ENCODE assay signal across 15 cellular contexts in the genomic region with DNA sequence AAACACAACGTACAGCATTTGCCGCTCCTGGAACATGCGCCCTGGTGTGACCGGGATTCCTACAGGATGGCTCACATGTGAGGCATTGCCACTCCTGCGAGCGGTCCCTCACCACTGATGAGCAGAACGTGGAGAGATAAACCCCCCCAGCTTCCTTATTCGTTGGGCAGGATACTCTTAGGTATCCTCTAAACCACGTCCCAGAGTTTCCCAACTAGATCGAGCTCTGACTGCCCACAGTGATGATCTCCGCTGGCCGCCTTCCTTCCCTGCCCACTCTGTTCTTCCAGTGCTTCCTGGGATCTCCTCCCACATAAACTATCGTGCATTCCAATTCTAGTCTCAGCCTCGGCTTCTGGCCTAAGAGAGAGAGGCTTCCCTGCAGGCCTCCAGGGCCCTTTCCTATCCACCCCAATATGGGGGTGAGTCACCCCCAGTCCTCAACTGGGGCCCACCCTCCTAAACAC.
DNase-seq lines count a peak whose midpoint lies in the region; ATAC-seq and TF ChIP-seq lines count a peak whose summit lies in the region.
"Had no signal": no experiment of that assay in that cellular context is flagged by ENCODE, and none has a peak within 500 bp of the region (broad histone marks: within the 10 kb centered on the region; RNA-seq: fewer than 3 reads in every experiment).

No MANE protein-coding gene starts in this region.

- H3K27ac Mint-ChIP-seq in CD8-positive, alpha-beta T cell = peak overlapping the region; percentile 32
- no peak overlapping the region for H3K27ac Mint-ChIP-seq in activated T-cell treated with anti-CD3 and anti-CD28 coated beads, Interleukin-2, amount 50 U/mL, for 24 hours
- no peak overlapping the region for H3K27ac Mint-ChIP-seq in activated T-cell treated with anti-CD3 and anti-CD28 coated beads, Interleukin-2, amount 50 U/mL, for 72 hours
- H3K27ac Mint-ChIP-seq in activated CD4-positive, alpha-beta memory T cell treated with anti-CD3 and anti-CD28 coated beads, Interleukin-2, amount 10 ng/mL, durations not matched to agents 7 days and 5 days = no peak overlapping the region
- H3K27ac Mint-ChIP-seq: CD4-positive, alpha-beta memory T cell had no signal

- TF ChIP-seq POLR2A in prostate gland (IDR thresholded peaks at IDR 0.05) = no peak

- H3K4me1 ChIP-seq in CD8-positive, alpha-beta T cell (ENCODE audit: insufficient read depth, low read length) = no peaks in the 10 kb centered on the region
- H3K4me1 ChIP-seq in fibroblast of lung (ENCODE audit: control insufficient read depth, extremely low read depth, insufficient read depth, low read length) (peaks cover 3% of the 10 kb centered on the region), prostate gland (replicated peaks) (no peaks in the 10 kb centered on the region)
- H3K4me1 ChIP-seq: stomach had no signal

- H3K36me3 ChIP-seq in CD8-positive, alpha-beta T cell (ENCODE audit: insufficient read depth, low read length) = no peaks in the 10 kb centered on the region
- H3K36me3 ChIP-seq in fibroblast of lung (ENCODE audit: control insufficient read depth, insufficient read depth, low read length) (no peaks in the 10 kb centered on the region), prostate gland (no peaks in the 10 kb centered on the region)

- POLR2A ChIA-PET in CD8-positive, alpha-beta T cell (lab: Charles Lee) = no interaction called here
- POLR2A ChIA-PET in activated CD4-positive, alpha-beta memory T cell treated with anti-CD3 and anti-CD28 coated beads, Interleukin-2, amount 10 ng/mL, durations not matched to agents 7 days and 5 days (lab: Charles Lee) = no interaction called here

- H3K4me2 ChIP-seq in fibroblast of lung (ENCODE audit: extremely low read depth, insufficient read depth, low read length) = no peak overlapping the region

- no peaks in the 10 kb centered on the region for H3K4me1 Mint-ChIP-seq in CD8-positive, alpha-beta T cell (ENCODE audit: low read depth)
- no peaks in the 10 kb centered on the region for H3K4me1 Mint-ChIP-seq in activated T-cell treated with anti-CD3 and anti-CD28 coated beads, Interleukin-2, amount 50 U/mL, for 24 hours (ENCODE audit: low read depth)
- no peaks in the 10 kb centered on the region for H3K4me1 Mint-ChIP-seq in activated T-cell treated with anti-CD3 and anti-CD28 coated beads, Interleukin-2, amount 50 U/mL, for 72 hours (ENCODE audit: low read depth)
- H3K4me1 Mint-ChIP-seq in activated CD4-positive, alpha-beta memory T cell treated with anti-CD3 and anti-CD28 coated beads, Interleukin-2, amount 10 ng/mL, durations not matched to agents 7 days and 5 days = no peaks in the 10 kb centered on the region
- H3K4me1 Mint-ChIP-seq: CD4-positive, alpha-beta memory T cell had no signal

- no peaks in the 10 kb centered on the region for H4K20me1 ChIP-seq in fibroblast of lung (ENCODE audit: control insufficient read depth, extremely low read depth, insufficient read depth, low read length)

- no peak for DNase-seq in CD8-positive, alpha-beta T cell
- DNase-seq in fibroblast of lung (ENCODE audit: low read depth in 2 of 2) = peak; percentile 15 to 81
- DNase-seq in prostate gland (ENCODE audit: low spot score) = no peak
- DNase-seq in NCI-H345 treated with DMSO at 0.1 percent for 48 hours (lab: John Stamatoyannopoulos, UW; ENCODE audit: unreplicated experiment) = no peak
- no peak for DNase-seq in activated T-cell treated with anti-CD3 and anti-CD28 coated beads, Interleukin-2, amount 50 U/mL, for 24 hours
- DNase-seq in activated T-cell treated with anti-CD3 and anti-CD28 coated beads, Interleukin-2, amount 50 U/mL, for 72 hours = no peak
- DNase-seq in activated CD4-positive, alpha-beta memory T cell treated with anti-CD3 and anti-CD28 coated beads, Interleukin-2, amount 10 ng/mL, durations not matched to agents 7 days and 5 days = no peak
- DNase-seq: activated CD4-positive, alpha-beta T cell treated with anti-CD3 and anti-CD28 coated beads for 48 hours; activated naive CD4-positive, alpha-beta T cell; CD4-positive, alpha-beta memory T cell; NCI-H510A; stimulated activated CD4-positive, alpha-beta T cell treated with anti-CD3 and anti-CD28 coated beads, Interleukin-1b, Interleukin-23, amount 100 ng/mL, for 48 hours; stomach had no signal

- 84% methylated on average over 14 of the region's 14 CpGs for WGBS in prostate gland

- H3K4me3 Mint-ChIP-seq in CD8-positive, alpha-beta T cell = no peak overlapping the region
- no peak overlapping the region for H3K4me3 Mint-ChIP-seq in activated T-cell treated with anti-CD3 and anti-CD28 coated beads, Interleukin-2, amount 50 U/mL, for 24 hours
- no peak overlapping the region for H3K4me3 Mint-ChIP-seq in activated T-cell treated with anti-CD3 and anti-CD28 coated beads, Interleukin-2, amount 50 U/mL, for 72 hours
- H3K4me3 Mint-ChIP-seq in activated CD4-positive, alpha-beta memory T cell treated with anti-CD3 and anti-CD28 coated beads, Interleukin-2, amount 10 ng/mL, durations not matched to agents 7 days and 5 days = no peak overlapping the region
- H3K4me3 Mint-ChIP-seq: CD4-positive, alpha-beta memory T cell; neural crest cell had no signal

- intact Hi-C loops in CD8-positive, alpha-beta T cell (cut with DNase I, micrococcal nuclease) = no loop called here
- intact Hi-C loops in prostate gland (cut with DNase I) = loop anchor here (5.0 to 10.0 kb wide), 2 partner anchors 58 to 146 kb away; a partner anchor contains a TSS

- TF ChIP-seq CTCF in CD8-positive, alpha-beta T cell (IDR thresholded peaks at IDR 0.05) = no peak
- TF ChIP-seq CTCF in fibroblast of lung (conservative IDR thresholded peaks at IDR 0.05 in 1 of 2, IDR thresholded peaks at IDR 0.05 in 1 of 2; ENCODE audit: low read depth in 1 of 2, low read length in 2 of 2) = no peak
- TF ChIP-seq CTCF in prostate gland (IDR thresholded peaks at IDR 0.05) = no peak

- H3K9ac ChIP-seq in fibroblast of lung (ENCODE audit: insufficient read depth, low read length) = no peak overlapping the region

- H3K27ac ChIP-seq in CD8-positive, alpha-beta T cell (ENCODE audit: low read depth, low read length) = no peak overlapping the region
- peak overlapping the region; percentile 69 for H3K27ac ChIP-seq in fibroblast of lung (ENCODE audit: insufficient read depth, low read length)
- H3K27ac ChIP-seq in prostate gland = peak overlapping the region; percentile 49 to 60

- H3K36me3 Mint-ChIP-seq in CD8-positive, alpha-beta T cell = no peaks in the 10 kb centered on the region
- H3K36me3 Mint-ChIP-seq in activated T-cell treated with anti-CD3 and anti-CD28 coated beads, Interleukin-2, amount 50 U/mL, for 24 hours (ENCODE audit: low read depth) = no peaks in the 10 kb centered on the region
- no peaks in the 10 kb centered on the region for H3K36me3 Mint-ChIP-seq in activated T-cell treated with anti-CD3 and anti-CD28 coated beads, Interleukin-2, amount 50 U/mL, for 72 hours (ENCODE audit: insufficient read depth in 2 of 2)
- H3K36me3 Mint-ChIP-seq in activated CD4-positive, alpha-beta memory T cell treated with anti-CD3 and anti-CD28 coated beads, Interleukin-2, amount 10 ng/mL, durations not matched to agents 7 days and 5 days (ENCODE audit: low read depth) = no peaks in the 10 kb centered on the region
- H3K36me3 Mint-ChIP-seq: CD4-positive, alpha-beta memory T cell had no signal

- H2AFZ ChIP-seq in fibroblast of lung (ENCODE audit: low read length) = peak overlapping the region; percentile 3

- no peak overlapping the region for H3K4me3 ChIP-seq in CD8-positive, alpha-beta T cell (ENCODE audit: low read depth, low read length)
- no peak overlapping the region for H3K4me3 ChIP-seq in fibroblast of lung (replicated peaks in 1 of 4; ENCODE audit: control extremely low read depth in 1 of 4, insufficient read depth in 1 of 4, low read depth in 3 of 4, low read length in 4 of 4)
- H3K4me3 ChIP-seq in prostate gland = no peak overlapping the region
- H3K4me3 ChIP-seq: stomach had no signal

- H3K27me3 ChIP-seq in CD8-positive, alpha-beta T cell (ENCODE audit: insufficient read depth, low read length) = no peaks in the 10 kb centered on the region
- no peaks in the 10 kb centered on the region for H3K27me3 ChIP-seq in fibroblast of lung (ENCODE audit: control insufficient read depth, insufficient read depth, low read length)
- no peaks in the 10 kb centered on the region for H3K27me3 ChIP-seq in prostate gland (replicated peaks; ENCODE audit: insufficient read depth)
- H3K27me3 ChIP-seq: stomach had no signal

- H3K27me3 Mint-ChIP-seq in CD8-positive, alpha-beta T cell (ENCODE audit: low read depth) = peaks cover 3% of the 10 kb centered on the region
- peaks cover 3% of the 10 kb centered on the region for H3K27me3 Mint-ChIP-seq in activated T-cell treated with anti-CD3 and anti-CD28 coated beads, Interleukin-2, amount 50 U/mL, for 24 hours
- no peaks in the 10 kb centered on the region for H3K27me3 Mint-ChIP-seq in activated T-cell treated with anti-CD3 and anti-CD28 coated beads, Interleukin-2, amount 50 U/mL, for 72 hours (ENCODE audit: low read depth)
- no peaks in the 10 kb centered on the region for H3K27me3 Mint-ChIP-seq in activated CD4-positive, alpha-beta memory T cell treated with anti-CD3 and anti-CD28 coated beads, Interleukin-2, amount 10 ng/mL, durations not matched to agents 7 days and 5 days

- no peaks in the 10 kb centered on the region for H3K9me3 ChIP-seq in CD8-positive, alpha-beta T cell (ENCODE audit: low read length)
- H3K9me3 ChIP-seq in fibroblast of lung (ENCODE audit: control insufficient read depth, insufficient read depth, low read depth, low read length) (no peaks in the 10 kb centered on the region), prostate gland (no peaks in the 10 kb centered on the region)
- H3K9me3 ChIP-seq: stomach had no signal

- H3K9me3 Mint-ChIP-seq in CD8-positive, alpha-beta T cell = no peaks in the 10 kb centered on the region
- no peaks in the 10 kb centered on the region for H3K9me3 Mint-ChIP-seq in activated T-cell treated with anti-CD3 and anti-CD28 coated beads, Interleukin-2, amount 50 U/mL, for 24 hours
- no peaks in the 10 kb centered on the region for H3K9me3 Mint-ChIP-seq in activated T-cell treated with anti-CD3 and anti-CD28 coated beads, Interleukin-2, amount 50 U/mL, for 72 hours
- H3K9me3 Mint-ChIP-seq in activated CD4-positive, alpha-beta memory T cell treated with anti-CD3 and anti-CD28 coated beads, Interleukin-2, amount 10 ng/mL, durations not matched to agents 7 days and 5 days = no peaks in the 10 kb centered on the region
- H3K9me3 Mint-ChIP-seq: neural crest cell had no signal

- ATAC-seq in CD8-positive, alpha-beta T cell = no peak
- ATAC-seq in SK-N-SH treated with all-trans-retinoic acid at 6 μM for 48 hours = peak; percentile 82
- ATAC-seq in activated T-cell treated with anti-CD3 and anti-CD28 coated beads, Interleukin-2, amount 50 U/mL, for 72 hours (replicated peaks in 1 of 2) = no peak

- CTCF ChIA-PET in CD8-positive, alpha-beta T cell (lab: Charles Lee) = interaction anchor here (1.2 kb wide), 1 partner anchor 13 kb away, joined by 3 read pairs; no protein-coding TSS in a partner anchor
- CTCF ChIA-PET in activated CD4-positive, alpha-beta memory T cell treated with anti-CD3 and anti-CD28 coated beads, Interleukin-2, amount 10 ng/mL, durations not matched to agents 7 days and 5 days (lab: Charles Lee) = no interaction called here

- H3K79me2 ChIP-seq in fibroblast of lung (ENCODE audit: control insufficient read depth, insufficient read depth, low read length) = no peaks in the 10 kb centered on the region

TF ChIP-seq in SK-N-SH treated with all-trans-retinoic acid at 6 μM for 48 hours, 23 proteins besides CTCF, POLR2A, EP300 and RAD21 (continues in another document):
- no peak for TF ChIP-seq TOX (CRISPR knock-in tag; IDR thresholded peaks at IDR 0.05; ENCODE audit: borderline replicate concordance)

Comparison
In these comparisons a context has a peak if more than half of its experiments do, and no peak if none do; other contexts are left out.
1. DNase-seq: peak in fibroblast of lung (2 of 2); none in CD8-positive, alpha-beta T cell (0 of 7), prostate gland (single experiment), NCI-H345 treated with DMSO at 0.1 percent for 48 hours (single experiment), activated T-cell treated with anti-CD3 and anti-CD28 coated beads, Interleukin-2, amount 50 U/mL, for 24 hours (single experiment), activated T-cell treated with anti-CD3 and anti-CD28 coated beads, Interleukin-2, amount 50 U/mL, for 72 hours (0 of 2) and activated CD4-positive, alpha-beta memory T cell treated with anti-CD3 and anti-CD28 coated beads, Interleukin-2, amount 10 ng/mL, durations not matched to agents 7 days and 5 days (single experiment).